18 cellular contexts compared by ENCODE assay signal in genomic region chr1:63817700-63818099, GRCh38.
"Had no signal": no experiment of that assay in that cellular context is flagged by ENCODE, and none has a peak within 500 bp of the region (broad histone marks: within the 10 kb centered on the region; RNA-seq: fewer than 3 reads in every experiment).

No MANE protein-coding gene starts in this region.

- H3K36me3 ChIP-seq: breast epithelium, esophagus muscularis mucosa, lower lobe of right lung, thyroid gland, vagina had no signal

- DNase-seq: activated CD4-positive, alpha-beta memory T cell treated with anti-CD3 and anti-CD28 coated beads for 36 hours; activated CD4-positive, CD25-positive, alpha-beta regulatory T cell treated with anti-CD3 and anti-CD28 coated beads, Interleukin-2, amount 50 U/mL, for 72 hours; activated gamma-delta T cell; activated T-cell treated with anti-CD3 and anti-CD28 coated beads, Interleukin-2, amount 50 U/mL, for 48 hours; amygdala; dorsolateral prefrontal cortex; immature natural killer cell; left cardiac atrium; lower lobe of right lung; mucosa of descending colon; natural killer cell; nucleus accumbens; T-helper 2 cell; thyroid gland had no signal

- H3K4me3 Mint-ChIP-seq: activated CD4-positive, alpha-beta memory T cell treated with anti-CD3 and anti-CD28 coated beads for 36 hours; activated naive CD8-positive, alpha-beta T cell; immature natural killer cell; natural killer cell had no signal

- H3K36me3 Mint-ChIP-seq: activated CD4-positive, alpha-beta memory T cell treated with anti-CD3 and anti-CD28 coated beads for 36 hours; activated naive CD8-positive, alpha-beta T cell; natural killer cell had no signal

- H3K4me3 ChIP-seq: breast epithelium, dorsolateral prefrontal cortex, esophagus muscularis mucosa, lower lobe of right lung, mucosa of descending colon, thyroid gland, vagina had no signal

- H3K4me1 ChIP-seq: breast epithelium, thyroid gland had no signal

- H3K4me1 Mint-ChIP-seq: immature natural killer cell, natural killer cell had no signal

- H3K27ac Mint-ChIP-seq: activated CD4-positive, alpha-beta memory T cell treated with anti-CD3 and anti-CD28 coated beads for 36 hours; activated naive CD8-positive, alpha-beta T cell; immature natural killer cell; natural killer cell had no signal

- H3K27me3 ChIP-seq: breast epithelium, dorsolateral prefrontal cortex, esophagus muscularis mucosa, thyroid gland, vagina had no signal

- H3K27ac ChIP-seq: breast epithelium, dorsolateral prefrontal cortex, esophagus muscularis mucosa, lower lobe of right lung, thyroid gland, vagina had no signal

- H3K9me3 Mint-ChIP-seq: natural killer cell had no signal

- H3K9me3 ChIP-seq: breast epithelium, esophagus muscularis mucosa, lower lobe of right lung, mucosa of descending colon, thyroid gland, vagina had no signal
